ENCODE assay signal across 16 cellular contexts in genomic region chr19:15112385-15112784, GRCh38. TPM values are rescaled to one million over a fixed set of nuclear protein-coding genes. Genes with fewer than 3 reads are reported as not detected.
DNase-seq lines count a peak whose midpoint lies in the region; ATAC-seq, FAIRE-seq and TF ChIP-seq lines count a peak whose summit lies in the region.
"Had no signal": no experiment of that assay in that cellular context is flagged by ENCODE, and none has a peak within 500 bp of the region (broad histone marks: within the 10 kb centered on the region; RNA-seq: fewer than 3 reads in every experiment).

No MANE protein-coding gene starts in this region.

- H4K20me1 ChIP-seq in keratinocyte (ENCODE audit: control insufficient read depth, extremely low read depth, insufficient read depth, low read length): no peaks in the 10 kb centered on the region

- no peak for FAIRE-seq in keratinocyte (lab: Jason Lieb, UNC)

- no peak overlapping the region for H3K4me3 Mint-ChIP-seq in T-helper 17 cell
- H3K4me3 Mint-ChIP-seq: CD4-positive, alpha-beta memory T cell; dendritic cell treated with granulocyte-macrophage colony-stimulating factor and Interleukin-4, amounts not matched to agents 40 ng/mL and 50 ng/mL, for 4 days; stimulated activated effector memory CD8-positive, alpha-beta T cell treated with anti-CD3 and anti-CD28 coated beads, Interleukin-12 subunit alpha, Interleukin-12 subunit beta, amount 100 ng/mL, for 72 hours had no signal

- ATAC-seq in T-helper 17 cell (peak; percentile 61), HG03025 (IDR thresholded peaks at IDR 0.05; ENCODE audit: low FRiP score, unreplicated experiment) (no peak), GM19023 (IDR thresholded peaks at IDR 0.05; ENCODE audit: unreplicated experiment) (no peak)
- ATAC-seq: psoas muscle; stimulated activated effector memory CD8-positive, alpha-beta T cell treated with anti-CD3 and anti-CD28 coated beads, Interleukin-12 subunit alpha, Interleukin-12 subunit beta, amount 100 ng/mL, for 72 hours had no signal

- H3K4me3 ChIP-seq in AG09309 (ENCODE audit: control insufficient read depth, low read depth, low read length) (no peak overlapping the region), keratinocyte (ENCODE audit: control insufficient read depth in 2 of 3, extremely low read depth in 1 of 3, insufficient read depth in 2 of 3, low read depth in 1 of 3, low read length in 3 of 3) (no peak overlapping the region)
- H3K4me3 ChIP-seq: adrenal gland, psoas muscle had no signal

- H3K9ac ChIP-seq in keratinocyte (ENCODE audit: control insufficient read depth, extremely low read depth, insufficient read depth, low read length): no peak overlapping the region

- no peaks in the 10 kb centered on the region for H3K79me2 ChIP-seq in keratinocyte (ENCODE audit: control insufficient read depth, insufficient read depth, low read length)

- no peaks in the 10 kb centered on the region for H3K9me1 ChIP-seq in keratinocyte (ENCODE audit: control insufficient read depth, extremely low read depth, insufficient read depth, low read length)

- H3K27me3 Mint-ChIP-seq in T-helper 17 cell: peaks cover 11% of the 10 kb centered on the region

- no peaks in the 10 kb centered on the region for H3K36me3 Mint-ChIP-seq in T-helper 17 cell (ENCODE audit: low read depth)

- H3K27me3 ChIP-seq in keratinocyte (ENCODE audit: control insufficient read depth, extremely low read depth, insufficient read depth, low read length): no peaks in the 10 kb centered on the region
- H3K27me3 ChIP-seq: adrenal gland had no signal

- dilution Hi-C loops in keratinocyte (cut with MboI; ENCODE audit: extremely low pct_ligation_motif_present, low sequenced_read_pairs): no loop called here

- peak; percentile 1 for TF ChIP-seq CTCF in AG09309 (IDR thresholded peaks at IDR 0.05; ENCODE audit: control insufficient read depth, insufficient read depth, low read depth, low read length, missing control alignments)
- 0 out of 2 replicates have a peak, but pooled peaks have one; percentile 14 for TF ChIP-seq CTCF in GM12874 (IDR thresholded peaks at IDR 0.05; ENCODE audit: insufficient read depth, low read depth, low read length)
- peak in 2 of 3 experiments; percentile 11 to 18 for TF ChIP-seq CTCF in keratinocyte (optimal IDR thresholded peaks at IDR 0.05 in 1 of 3, IDR thresholded peaks at IDR 0.05 in 1 of 3, conservative IDR thresholded peaks at IDR 0.05 in 1 of 3; ENCODE audit: extremely low read depth in 1 of 3, insufficient read depth in 2 of 3, low read length in 3 of 3)

- H3K9me3 ChIP-seq in T-helper 17 cell (ENCODE audit: control insufficient read depth, low read length, poor library complexity, severe bottlenecking) (no peaks in the 10 kb centered on the region), keratinocyte (ENCODE audit: control insufficient read depth, low read depth, low read length) (no peaks in the 10 kb centered on the region)
- H3K9me3 ChIP-seq: adrenal gland, psoas muscle had no signal

- no peak overlapping the region for H2AFZ ChIP-seq in keratinocyte (ENCODE audit: control insufficient read depth, low read length)

- no peak overlapping the region for H3K4me2 ChIP-seq in keratinocyte (ENCODE audit: control insufficient read depth, extremely low read depth, insufficient read depth, low read depth, low read length)

- H3K36me3 ChIP-seq in keratinocyte (ENCODE audit: control insufficient read depth in 2 of 2, extremely low read depth in 1 of 2, insufficient read depth in 2 of 2, low read length in 2 of 2): peaks cover 4 to 30% of the 10 kb centered on the region in 2 experiments

- H3K27ac Mint-ChIP-seq in T-helper 17 cell: no peak overlapping the region
- H3K27ac Mint-ChIP-seq: dendritic cell treated with granulocyte-macrophage colony-stimulating factor and Interleukin-4, amounts not matched to agents 40 ng/mL and 50 ng/mL, for 4 days had no signal

- peaks cover 4% of the 10 kb centered on the region for H3K4me1 Mint-ChIP-seq in T-helper 17 cell

- H3K4me1 ChIP-seq in keratinocyte (ENCODE audit: control insufficient read depth, extremely low read depth, insufficient read depth, low read length): peaks cover 3% of the 10 kb centered on the region
- H3K4me1 ChIP-seq: psoas muscle had no signal

- DNase-seq in AG09309 (ENCODE audit: low read depth) (no peak), T-helper 17 cell (no peak), keratinocyte (ENCODE audit: low read depth, low spot score) (no peak), NCI-H146 treated with DMSO at 0.1 percent for 48 hours (lab: John Stamatoyannopoulos, UW; ENCODE audit: unreplicated experiment) (no peak)
- no peak for DNase-seq in stimulated activated CD4-positive, alpha-beta T cell treated with anti-CD3 and anti-CD28 coated beads, Interleukin-4, amount 100 ng/mL, for 24 hours
- DNase-seq: activated CD4-positive, CD25-positive, alpha-beta regulatory T cell; adrenal gland; CD4-positive, alpha-beta memory T cell; NCI-H187 treated with DMSO at 0.1 percent for 48 hours; psoas muscle had no signal

- H3K27ac ChIP-seq in keratinocyte (ENCODE audit: control insufficient read depth, insufficient read depth, low read length): no peak overlapping the region
- H3K27ac ChIP-seq: adrenal gland, psoas muscle had no signal

RNA-seq across cellular contexts. Expression of gene SYDE1, which starts 5.2 kb away (rescaled TPM):
- under 1 TPM in 1 of 2 donors, not detected in 1; 0.12 TPM for total RNA-seq in T-helper 17 cell
- 5.8 to 8.8 TPM (median 6.4 TPM) in 3 replicates for polyA plus RNA-seq in keratinocyte
- polyA plus RNA-seq in keratinocyte (2011; ENCODE audit: low read depth): 0.34 TPM
- 3.5 and 9.1 TPM in 2 replicates for polyA plus RNA-seq in keratinocyte (2011; cell fraction: cytosol; rRNA removed)
- 12.5 and 17.8 TPM in 2 replicates for polyA plus RNA-seq in keratinocyte (2011; cell fraction: nucleus; rRNA removed)
- 0.87 and 10.6 TPM in 2 replicates for polyA plus RNA-seq in keratinocyte (2012; ENCODE audit: low replicate concordance)
- 4.9 to 11.6 TPM (median 5.7 TPM) in 3 replicates for polyA minus RNA-seq in keratinocyte
- polyA minus RNA-seq in keratinocyte (2011; cell fraction: cytosol; rRNA and poly(A)+ RNA removed): 21.3 TPM
- 7.0 and 7.4 TPM in 2 replicates for polyA minus RNA-seq in keratinocyte (2011; cell fraction: nucleus; rRNA and poly(A)+ RNA removed)
- total RNA-seq: CD4-positive, alpha-beta memory T cell had no signal
- polyA plus RNA-seq: CD4-positive, alpha-beta memory T cell had no signal

RNA-seq across cellular contexts. Expression of gene OR1I1, which starts 30.4 kb away (rescaled TPM):
- not detected for total RNA-seq in T-helper 17 cell
- not detected in 3 replicates for polyA plus RNA-seq in keratinocyte
- not detected for polyA plus RNA-seq in keratinocyte (2011; ENCODE audit: low read depth)
- not detected in 2 replicates for polyA plus RNA-seq in keratinocyte (2011; cell fraction: cytosol; rRNA removed)
- not detected in 2 replicates for polyA plus RNA-seq in keratinocyte (2011; cell fraction: nucleus; rRNA removed)
- polyA plus RNA-seq in keratinocyte (2012; ENCODE audit: low replicate concordance): not detected in 2 replicates
- polyA minus RNA-seq in keratinocyte: not detected in 3 replicates
- not detected for polyA minus RNA-seq in keratinocyte (2011; cell fraction: cytosol; rRNA and poly(A)+ RNA removed)
- polyA minus RNA-seq in keratinocyte (2011; cell fraction: nucleus; rRNA and poly(A)+ RNA removed): not detected in 2 replicates
- total RNA-seq: adrenal gland; CD4-positive, alpha-beta memory T cell; mucosa of gallbladder; psoas muscle had no signal
- polyA plus RNA-seq: adrenal gland; CD4-positive, alpha-beta memory T cell; psoas muscle had no signal
